Comparison of ENCODE assay signal across 6 cellular contexts in genomic region chr1:1434131-1434811, GRCh38. TPM values are rescaled to one million over a fixed set of nuclear protein-coding genes. Genes with fewer than 3 reads are reported as not detected.
DNase-seq lines count a peak whose midpoint lies in the region; ATAC-seq and TF ChIP-seq lines count a peak whose summit lies in the region.

No MANE protein-coding gene starts in this region.

- no peaks in the 10 kb centered on the region for H3K9me3 Mint-ChIP-seq in WTC11

- peak overlapping the region; percentile 100 for H3K27ac ChIP-seq in C4-2B

- peaks cover 6% of the 10 kb centered on the region; the same call in 1 of the 2 replicates for H3K27me3 Mint-ChIP-seq in WTC11 (ENCODE audit: low read depth)

- peak; percentile 4 for ATAC-seq in WTC11
- ATAC-seq in HG03039 (IDR thresholded peaks at IDR 0.05; ENCODE audit: unreplicated experiment): no peak

- DNase-seq in WTC11 (ENCODE audit: low spot score): peak; percentile 72
- peak; percentile 79 for DNase-seq in medulla oblongata (ENCODE audit: extremely low spot score)
- DNase-seq in NCI-H1092 treated with DMSO at 0.1 percent for 48 hours (lab: John Stamatoyannopoulos, UW): no peak
- no peak for DNase-seq in HPDE6-E6E7 (ENCODE audit: extremely low spot score)

- H3K36me3 Mint-ChIP-seq in WTC11: no peaks in the 10 kb centered on the region

- peaks cover 28% of the 10 kb centered on the region for H3K4me1 Mint-ChIP-seq in WTC11

- CTCF ChIA-PET in WTC11 (lab: Charles Lee): interaction anchor here (1.1 to 2.1 kb wide), 8 partner anchors 14 to 82 kb away, joined by 3 to 11 read pairs (median 5); partner anchors contain the start of genes ANKRD65, AURKAIP1, CCNL2 and MRPL20

- POLR2A ChIA-PET in WTC11 (lab: Charles Lee): interaction anchor here (0.6 to 2.5 kb wide), 4 partner anchors 11 to 65 kb away, joined by 7 read pairs; partner anchors contain the start of gene CCNL2

- H3K27ac Mint-ChIP-seq in WTC11: no peak overlapping the region

- peak overlapping the region; percentile 71 for H3K4me3 Mint-ChIP-seq in WTC11

- TF ChIP-seq CTCF in C4-2B (conservative IDR thresholded peaks at IDR 0.05) (no peak), WTC11 (IDR thresholded peaks at IDR 0.05) (no peak)

TF ChIP-seq in WTC11, 78 proteins besides CTCF, POLR2A, EP300 and RAD21 (continues in another document):
- TF ChIP-seq HMGXB4 (CRISPR knock-in tag; IDR thresholded peaks at IDR 0.05): peak; percentile 22; the same call in 1 of the 2 replicates
- no peak for TF ChIP-seq ZNF232 (CRISPR knock-in tag; IDR thresholded peaks at IDR 0.05)
- no peak for TF ChIP-seq OVOL2 (CRISPR knock-in tag; IDR thresholded peaks at IDR 0.05; ENCODE audit: borderline replicate concordance)
- no peak for TF ChIP-seq IRF1 (CRISPR knock-in tag; IDR thresholded peaks at IDR 0.05)
- no peak for TF ChIP-seq ZNF138 (CRISPR knock-in tag; conservative IDR thresholded peaks at IDR 0.05)
- TF ChIP-seq NR1H2 (CRISPR knock-in tag; IDR thresholded peaks at IDR 0.05): no peak
- TF ChIP-seq E2F1 (CRISPR knock-in tag; IDR thresholded peaks at IDR 0.05): no peak
- no peak for TF ChIP-seq SOX15 (CRISPR knock-in tag; IDR thresholded peaks at IDR 0.05)
- no peak for TF ChIP-seq SMAD3 (CRISPR knock-in tag; IDR thresholded peaks at IDR 0.05; ENCODE audit: borderline replicate concordance)
- TF ChIP-seq CREB1 (CRISPR knock-in tag; IDR thresholded peaks at IDR 0.05): no peak
- no peak for TF ChIP-seq MXD4 (CRISPR knock-in tag; IDR thresholded peaks at IDR 0.05; ENCODE audit: borderline replicate concordance)
- peak; percentile 45; the same call in 1 of the 2 replicates for TF ChIP-seq TP53 (CRISPR knock-in tag; IDR thresholded peaks at IDR 0.05)
- no peak for TF ChIP-seq NFE2L1 (CRISPR knock-in tag; IDR thresholded peaks at IDR 0.05)
- no peak for TF ChIP-seq TCF7 (CRISPR knock-in tag; IDR thresholded peaks at IDR 0.05; ENCODE audit: low read depth)
- no peak for TF ChIP-seq ZNF396 (CRISPR knock-in tag; IDR thresholded peaks at IDR 0.05; ENCODE audit: borderline replicate concordance)
- no peak for TF ChIP-seq ATF1 (CRISPR knock-in tag; IDR thresholded peaks at IDR 0.05)
- TF ChIP-seq NFYB (CRISPR knock-in tag; conservative IDR thresholded peaks at IDR 0.05; ENCODE audit: low read depth): no peak
- no peak for TF ChIP-seq RELA (CRISPR knock-in tag; IDR thresholded peaks at IDR 0.05; ENCODE audit: borderline replicate concordance)
- peak; percentile 26; the same call in 1 of the 2 replicates for TF ChIP-seq USF1 (CRISPR knock-in tag; IDR thresholded peaks at IDR 0.05)
- no peak for TF ChIP-seq NFATC4 (CRISPR knock-in tag; IDR thresholded peaks at IDR 0.05)
- no peak for TF ChIP-seq AR (CRISPR knock-in tag; IDR thresholded peaks at IDR 0.05)
- TF ChIP-seq GTF2I (CRISPR knock-in tag; conservative IDR thresholded peaks at IDR 0.05): no peak
- no peak for TF ChIP-seq ZNF416 (CRISPR knock-in tag; IDR thresholded peaks at IDR 0.05)
- no peak for TF ChIP-seq ZSCAN18 (CRISPR knock-in tag; IDR thresholded peaks at IDR 0.05)
- no peak for TF ChIP-seq E2F5 (CRISPR knock-in tag; IDR thresholded peaks at IDR 0.05)

RNA-seq across cellular contexts. Expression of gene VWA1, which starts 1.2 kb away (rescaled TPM):
- total RNA-seq in WTC11 (2021): 28.3 to 35.5 TPM (median 28.3 TPM) in 3 replicates

RNA-seq across cellular contexts. Expression of gene ANKRD65, which starts 13.2 kb away (rescaled TPM):
- total RNA-seq in WTC11 (2021): 1.6 to 2.8 TPM (median 1.9 TPM) in 3 replicates

RNA-seq across cellular contexts. Expression of gene ATAD3C, which starts 15.2 kb away (rescaled TPM):
- 0.60 to 0.94 TPM (median 0.61 TPM) in 3 replicates for total RNA-seq in WTC11 (2021)

RNA-seq across cellular contexts. Expression of gene MRPL20, which starts 27.2 kb away (rescaled TPM):
- total RNA-seq in WTC11 (2021): 126 to 156 TPM (median 134 TPM) in 3 replicates

RNA-seq across cellular contexts. Expression of gene CCNL2, which starts 35.1 kb away (rescaled TPM):
- 117 to 142 TPM (median 117 TPM) in 3 replicates for total RNA-seq in WTC11 (2021)

Comparison
In these comparisons a context has a peak if more than half of its experiments do, and no peak if none do; other contexts are left out.
1. DNase-seq: peak in WTC11 (single experiment) and medulla oblongata (single experiment); none in NCI-H1092 treated with DMSO at 0.1 percent for 48 hours (single experiment) and HPDE6-E6E7 (single experiment).